ENCODE assay signal across 8 cellular contexts in the genomic region with DNA sequence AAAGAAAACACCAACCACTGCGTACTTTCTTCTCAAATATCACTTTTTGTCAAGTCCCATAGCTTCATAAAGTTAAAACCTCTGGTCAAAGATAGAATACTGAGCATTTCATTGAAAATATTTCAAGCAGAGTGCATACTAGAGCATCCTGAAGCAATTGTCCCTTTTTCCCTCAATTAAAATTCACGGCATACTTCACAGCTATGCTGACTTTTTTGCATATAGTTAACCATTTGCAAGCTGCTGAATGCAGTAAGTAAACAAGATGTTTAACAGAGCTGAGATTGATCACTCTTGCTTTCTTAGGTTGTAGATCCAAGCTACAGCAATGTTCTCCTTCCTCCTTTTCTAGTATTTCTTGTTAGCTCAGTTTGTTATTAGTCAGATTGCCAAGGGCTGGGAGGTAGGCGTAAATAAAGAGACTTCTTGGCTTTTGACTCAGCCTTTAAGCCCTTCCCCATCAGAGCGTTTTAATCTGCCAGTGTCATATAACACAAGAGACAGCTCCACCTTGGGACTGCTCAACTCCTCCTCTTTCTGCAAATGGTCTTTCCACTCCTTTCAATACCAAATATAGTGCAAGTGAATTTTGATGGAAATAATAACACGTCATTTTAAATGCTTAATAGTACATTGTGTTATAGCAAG. TPM values are rescaled to one million over a fixed set of nuclear protein-coding genes. Genes with fewer than 3 reads are reported as not detected.
A peak's percentile ranks its signal among the peaks of the same experiment; 100 is the strongest.
DNase-seq lines count a peak whose midpoint lies in the region; ATAC-seq lines count a peak whose summit lies in the region.

A gene with protein sequence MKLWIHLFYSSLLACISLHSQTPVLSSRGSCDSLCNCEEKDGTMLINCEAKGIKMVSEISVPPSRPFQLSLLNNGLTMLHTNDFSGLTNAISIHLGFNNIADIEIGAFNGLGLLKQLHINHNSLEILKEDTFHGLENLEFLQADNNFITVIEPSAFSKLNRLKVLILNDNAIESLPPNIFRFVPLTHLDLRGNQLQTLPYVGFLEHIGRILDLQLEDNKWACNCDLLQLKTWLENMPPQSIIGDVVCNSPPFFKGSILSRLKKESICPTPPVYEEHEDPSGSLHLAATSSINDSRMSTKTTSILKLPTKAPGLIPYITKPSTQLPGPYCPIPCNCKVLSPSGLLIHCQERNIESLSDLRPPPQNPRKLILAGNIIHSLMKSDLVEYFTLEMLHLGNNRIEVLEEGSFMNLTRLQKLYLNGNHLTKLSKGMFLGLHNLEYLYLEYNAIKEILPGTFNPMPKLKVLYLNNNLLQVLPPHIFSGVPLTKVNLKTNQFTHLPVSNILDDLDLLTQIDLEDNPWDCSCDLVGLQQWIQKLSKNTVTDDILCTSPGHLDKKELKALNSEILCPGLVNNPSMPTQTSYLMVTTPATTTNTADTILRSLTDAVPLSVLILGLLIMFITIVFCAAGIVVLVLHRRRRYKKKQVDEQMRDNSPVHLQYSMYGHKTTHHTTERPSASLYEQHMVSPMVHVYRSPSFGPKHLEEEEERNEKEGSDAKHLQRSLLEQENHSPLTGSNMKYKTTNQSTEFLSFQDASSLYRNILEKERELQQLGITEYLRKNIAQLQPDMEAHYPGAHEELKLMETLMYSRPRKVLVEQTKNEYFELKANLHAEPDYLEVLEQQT (minus strand): TSS at position 421 of the 648 bp plus-strand sequence. CDS start 2,911 bp downstream, outside the sequence.

- H3K27me3 Mint-ChIP-seq in activated T-helper 1 cell treated with anti-CD3 and anti-CD28 coated beads, Interleukin-12 subunit alpha, Interleukin-12 subunit beta, Interleukin-2, Interleukin-4 antibody, amounts not matched to agents 30 ng/mL and 10 ng/mL and 1 ng/mL, durations not matched to agents 14 hours and 24 hours and 36 hours (ENCODE audit: insufficient read depth): no peaks in the 10 kb centered on the region

- H3K4me3 Mint-ChIP-seq in activated T-helper 1 cell treated with anti-CD3 and anti-CD28 coated beads, Interleukin-12 subunit alpha, Interleukin-12 subunit beta, Interleukin-2, Interleukin-4 antibody, amounts not matched to agents 30 ng/mL and 10 ng/mL and 1 ng/mL, durations not matched to agents 14 hours and 24 hours and 36 hours: no peak within 1 kb of the TSS

- DNase-seq in CMK (ENCODE audit: low read depth) (peak; percentile 20), NCI-H1105 (lab: John Stamatoyannopoulos, UW) (peak; percentile 35), amniotic epithelial cell (ENCODE audit: low read depth) (peak; percentile 45), left colon (no peak), HuH-7 (ENCODE audit: low spot score) (no peak)
- DNase-seq in activated T-helper 1 cell treated with anti-CD3 and anti-CD28 coated beads, Interleukin-12 subunit alpha, Interleukin-12 subunit beta, Interleukin-2, Interleukin-4 antibody, amounts not matched to agents 30 ng/mL and 10 ng/mL and 1 ng/mL, durations not matched to agents 14 hours and 24 hours and 36 hours (ENCODE audit: low spot score): no peak

- H3K9me3 Mint-ChIP-seq in activated T-helper 1 cell treated with anti-CD3 and anti-CD28 coated beads, Interleukin-12 subunit alpha, Interleukin-12 subunit beta, Interleukin-2, Interleukin-4 antibody, amounts not matched to agents 30 ng/mL and 10 ng/mL and 1 ng/mL, durations not matched to agents 14 hours and 24 hours and 36 hours: no peaks in the 10 kb centered on the region

- intact Hi-C loops in left colon (cut with DNase I, micrococcal nuclease): no loop called here
- intact Hi-C loops in activated T-helper 1 cell treated with anti-CD3 and anti-CD28 coated beads, Interleukin-12 subunit alpha, Interleukin-12 subunit beta, Interleukin-2, Interleukin-4 antibody, amounts not matched to agents 30 ng/mL and 10 ng/mL and 1 ng/mL, durations not matched to agents 14 hours and 24 hours and 36 hours (cut with micrococcal nuclease): no loop called here

- H3K36me3 Mint-ChIP-seq in activated T-helper 1 cell treated with anti-CD3 and anti-CD28 coated beads, Interleukin-12 subunit alpha, Interleukin-12 subunit beta, Interleukin-2, Interleukin-4 antibody, amounts not matched to agents 30 ng/mL and 10 ng/mL and 1 ng/mL, durations not matched to agents 14 hours and 24 hours and 36 hours (ENCODE audit: low read depth): no peaks in the 10 kb centered on the region

- ATAC-seq in left colon: peak; percentile 87
- no peak for ATAC-seq in GM18502 (IDR thresholded peaks at IDR 0.05; ENCODE audit: poor library complexity, unreplicated experiment)
- ATAC-seq in GM21723 (IDR thresholded peaks at IDR 0.05; ENCODE audit: unreplicated experiment): no peak

- H3K27ac Mint-ChIP-seq in activated T-helper 1 cell treated with anti-CD3 and anti-CD28 coated beads, Interleukin-12 subunit alpha, Interleukin-12 subunit beta, Interleukin-2, Interleukin-4 antibody, amounts not matched to agents 30 ng/mL and 10 ng/mL and 1 ng/mL, durations not matched to agents 14 hours and 24 hours and 36 hours: no peak within 1 kb of the TSS

- no peaks in the 10 kb centered on the region for H3K4me1 Mint-ChIP-seq in activated T-helper 1 cell treated with anti-CD3 and anti-CD28 coated beads, Interleukin-12 subunit alpha, Interleukin-12 subunit beta, Interleukin-2, Interleukin-4 antibody, amounts not matched to agents 30 ng/mL and 10 ng/mL and 1 ng/mL, durations not matched to agents 14 hours and 24 hours and 36 hours (ENCODE audit: low read depth)

RNA-seq across cellular contexts. Expression of the gene that starts here (rescaled TPM):
- 1 to 10 TPM; 3.3 to 7.3 TPM for total RNA-seq in left colon
- not detected in 2 replicates for total RNA-seq in activated T-helper 1 cell treated with anti-CD3 and anti-CD28 coated beads, Interleukin-12 subunit alpha, Interleukin-12 subunit beta, Interleukin-2, Interleukin-4 antibody, amounts not matched to agents 30 ng/mL and 10 ng/mL and 1 ng/mL, durations not matched to agents 14 hours and 24 hours and 36 hours

Comparison
In these comparisons a context has a peak if more than half of its experiments do, and no peak if none do; other contexts are left out.
1. DNase-seq: peak in CMK (single experiment), NCI-H1105 (single experiment) and amniotic epithelial cell (single experiment); none in left colon (0 of 2), HuH-7 (single experiment) and activated T-helper 1 cell treated with anti-CD3 and anti-CD28 coated beads, Interleukin-12 subunit alpha, Interleukin-12 subunit beta, Interleukin-2, Interleukin-4 antibody, amounts not matched to agents 30 ng/mL and 10 ng/mL and 1 ng/mL, durations not matched to agents 14 hours and 24 hours and 36 hours (single experiment).